Comparison of ENCODE assay signal across 2 cellular contexts in the genomic region with DNA sequence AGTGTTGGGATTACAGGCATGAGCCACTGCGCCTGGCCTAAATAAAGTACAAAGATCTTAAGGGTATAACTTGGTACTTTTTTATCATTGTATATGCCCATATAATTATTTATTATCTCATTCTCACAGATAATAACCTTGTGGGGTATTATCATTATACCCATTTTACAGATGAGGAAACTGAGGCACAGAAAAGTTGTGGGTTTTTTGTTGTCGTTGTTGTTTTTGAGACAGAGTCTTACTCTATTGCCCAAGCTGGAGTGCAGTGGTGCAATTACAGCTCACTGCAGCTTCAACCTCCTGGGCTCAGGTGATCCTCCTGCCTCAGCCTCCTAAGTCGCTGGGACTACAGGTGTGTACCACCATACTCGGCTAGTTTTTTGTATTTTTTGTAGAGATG.
TF ChIP-seq lines count a peak whose summit lies in the region.

No MANE protein-coding gene starts in this region.

TF ChIP-seq in HCT116, 20 proteins besides CTCF, POLR2A, EP300 and RAD21:
- TF ChIP-seq, protein P1, sequence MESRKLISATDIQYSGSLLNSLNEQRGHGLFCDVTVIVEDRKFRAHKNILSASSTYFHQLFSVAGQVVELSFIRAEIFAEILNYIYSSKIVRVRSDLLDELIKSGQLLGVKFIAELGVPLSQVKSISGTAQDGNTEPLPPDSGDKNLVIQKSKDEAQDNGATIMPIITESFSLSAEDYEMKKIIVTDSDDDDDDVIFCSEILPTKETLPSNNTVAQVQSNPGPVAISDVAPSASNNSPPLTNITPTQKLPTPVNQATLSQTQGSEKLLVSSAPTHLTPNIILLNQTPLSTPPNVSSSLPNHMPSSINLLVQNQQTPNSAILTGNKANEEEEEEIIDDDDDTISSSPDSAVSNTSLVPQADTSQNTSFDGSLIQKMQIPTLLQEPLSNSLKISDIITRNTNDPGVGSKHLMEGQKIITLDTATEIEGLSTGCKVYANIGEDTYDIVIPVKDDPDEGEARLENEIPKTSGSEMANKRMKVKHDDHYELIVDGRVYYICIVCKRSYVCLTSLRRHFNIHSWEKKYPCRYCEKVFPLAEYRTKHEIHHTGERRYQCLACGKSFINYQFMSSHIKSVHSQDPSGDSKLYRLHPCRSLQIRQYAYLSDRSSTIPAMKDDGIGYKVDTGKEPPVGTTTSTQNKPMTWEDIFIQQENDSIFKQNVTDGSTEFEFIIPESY (IDR thresholded peaks at IDR 0.05; ENCODE audit: extremely low read depth, insufficient replicate concordance, low read length) = no peak
- TF ChIP-seq ELF1 (IDR thresholded peaks at IDR 0.05; ENCODE audit: borderline replicate concordance, low read depth) (no peak), JUND (IDR thresholded peaks at IDR 0.05) (no peak), EZH2phosphoT487 (IDR thresholded peaks at IDR 0.05; ENCODE audit: borderline replicate concordance) (no peak)

TF ChIP-seq in K562, 482 proteins besides CTCF, POLR2A, EP300 and RAD21:
- TF ChIP-seq KDM1A (IDR thresholded peaks at IDR 0.05) (peak; percentile 70 to 82), CHD4 (IDR thresholded peaks at IDR 0.05; ENCODE audit: insufficient read depth, insufficient replicate concordance, low read depth, low read length, poor library complexity, severe bottlenecking) (peak; percentile 61), HDAC2 (IDR thresholded peaks at IDR 0.05) (peak; percentile 76; the same call in 1 of the 2 replicates), SMARCA5 (IDR thresholded peaks at IDR 0.05) (peak; percentile 81), PHF20 (IDR thresholded peaks at IDR 0.05; ENCODE audit: partially characterized antibody) (peak; percentile 45), RCOR1 (IDR thresholded peaks at IDR 0.05; ENCODE audit: borderline replicate concordance in 1 of 2, low read depth in 2 of 2, low read length in 2 of 2) (peak in 1 of 2 experiments; percentile 54; a peak in 1 of 4 replicates), ADNP (tag; IDR thresholded peaks at IDR 0.05) (peak; percentile 89), BCOR (IDR thresholded peaks at IDR 0.05) (peak; percentile 96), DACH1 (IDR thresholded peaks at IDR 0.05; ENCODE audit: partially characterized antibody) (no peak), RBM25 (IDR thresholded peaks at IDR 0.05; ENCODE audit: low read depth, low read length, severe bottlenecking) (peak; percentile 32)
- TF ChIP-seq, protein P2, sequence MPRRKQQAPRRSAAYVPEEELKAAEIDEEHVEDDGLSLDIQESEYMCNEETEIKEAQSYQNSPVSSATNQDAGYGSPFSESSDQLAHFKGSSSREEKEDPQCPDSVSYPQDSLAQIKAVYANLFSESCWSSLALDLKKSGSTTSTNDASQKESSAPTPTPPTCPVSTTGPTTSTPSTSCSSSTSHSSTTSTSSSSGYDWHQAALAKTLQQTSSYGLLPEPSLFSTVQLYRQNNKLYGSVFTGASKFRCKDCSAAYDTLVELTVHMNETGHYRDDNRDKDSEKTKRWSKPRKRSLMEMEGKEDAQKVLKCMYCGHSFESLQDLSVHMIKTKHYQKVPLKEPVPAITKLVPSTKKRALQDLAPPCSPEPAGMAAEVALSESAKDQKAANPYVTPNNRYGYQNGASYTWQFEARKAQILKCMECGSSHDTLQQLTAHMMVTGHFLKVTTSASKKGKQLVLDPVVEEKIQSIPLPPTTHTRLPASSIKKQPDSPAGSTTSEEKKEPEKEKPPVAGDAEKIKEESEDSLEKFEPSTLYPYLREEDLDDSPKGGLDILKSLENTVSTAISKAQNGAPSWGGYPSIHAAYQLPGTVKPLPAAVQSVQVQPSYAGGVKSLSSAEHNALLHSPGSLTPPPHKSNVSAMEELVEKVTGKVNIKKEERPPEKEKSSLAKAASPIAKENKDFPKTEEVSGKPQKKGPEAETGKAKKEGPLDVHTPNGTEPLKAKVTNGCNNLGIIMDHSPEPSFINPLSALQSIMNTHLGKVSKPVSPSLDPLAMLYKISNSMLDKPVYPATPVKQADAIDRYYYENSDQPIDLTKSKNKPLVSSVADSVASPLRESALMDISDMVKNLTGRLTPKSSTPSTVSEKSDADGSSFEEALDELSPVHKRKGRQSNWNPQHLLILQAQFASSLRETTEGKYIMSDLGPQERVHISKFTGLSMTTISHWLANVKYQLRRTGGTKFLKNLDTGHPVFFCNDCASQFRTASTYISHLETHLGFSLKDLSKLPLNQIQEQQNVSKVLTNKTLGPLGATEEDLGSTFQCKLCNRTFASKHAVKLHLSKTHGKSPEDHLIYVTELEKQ (CRISPR knock-in tag; IDR thresholded peaks at IDR 0.05) = no peak
- TF ChIP-seq, protein P3, sequence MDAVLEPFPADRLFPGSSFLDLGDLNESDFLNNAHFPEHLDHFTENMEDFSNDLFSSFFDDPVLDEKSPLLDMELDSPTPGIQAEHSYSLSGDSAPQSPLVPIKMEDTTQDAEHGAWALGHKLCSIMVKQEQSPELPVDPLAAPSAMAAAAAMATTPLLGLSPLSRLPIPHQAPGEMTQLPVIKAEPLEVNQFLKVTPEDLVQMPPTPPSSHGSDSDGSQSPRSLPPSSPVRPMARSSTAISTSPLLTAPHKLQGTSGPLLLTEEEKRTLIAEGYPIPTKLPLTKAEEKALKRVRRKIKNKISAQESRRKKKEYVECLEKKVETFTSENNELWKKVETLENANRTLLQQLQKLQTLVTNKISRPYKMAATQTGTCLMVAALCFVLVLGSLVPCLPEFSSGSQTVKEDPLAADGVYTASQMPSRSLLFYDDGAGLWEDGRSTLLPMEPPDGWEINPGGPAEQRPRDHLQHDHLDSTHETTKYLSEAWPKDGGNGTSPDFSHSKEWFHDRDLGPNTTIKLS (IDR thresholded peaks at IDR 0.05; ENCODE audit: borderline replicate concordance, low read depth) = no peak
